Comparison of ENCODE assay signal across 9 cellular contexts in the genomic region with DNA sequence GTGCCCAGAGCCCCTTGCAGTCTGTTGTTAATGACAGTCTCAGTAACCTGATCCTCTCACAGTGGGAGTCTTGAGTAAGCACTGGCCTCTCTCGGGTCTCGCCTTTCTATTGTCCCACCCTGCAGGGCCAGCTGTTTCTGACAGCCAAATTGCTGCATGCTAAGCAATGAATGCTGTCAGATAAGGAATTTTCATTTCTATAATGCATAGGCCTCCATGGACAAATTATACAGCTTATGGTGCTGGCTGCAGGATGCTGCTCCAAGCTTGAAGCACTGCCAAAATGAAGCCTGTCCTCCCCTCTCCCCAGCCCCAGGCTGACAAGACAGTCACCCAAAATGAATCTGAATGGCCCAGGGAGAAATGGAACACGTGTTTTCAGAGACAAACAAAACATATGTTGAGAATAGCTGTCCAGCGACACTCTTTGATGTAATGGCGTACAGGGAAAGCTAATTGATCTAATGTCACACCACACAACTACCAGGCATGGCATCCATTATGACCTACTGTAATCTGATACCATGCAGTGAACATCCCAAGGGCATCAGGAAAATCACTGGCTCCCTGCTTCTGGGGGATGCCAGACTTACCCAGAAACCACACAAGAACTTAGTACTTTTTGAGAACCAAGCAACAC. TPM values are rescaled to one million over a fixed set of nuclear protein-coding genes. Genes with fewer than 3 reads are reported as not detected.
DNase-seq lines count a peak whose midpoint lies in the region; ATAC-seq and TF ChIP-seq lines count a peak whose summit lies in the region.
"Had no signal": no experiment of that assay in that cellular context is flagged by ENCODE, and none has a peak within 500 bp of the region (broad histone marks: within the 10 kb centered on the region; RNA-seq: fewer than 3 reads in every experiment).

No MANE protein-coding gene starts in this region.

- intact Hi-C loops in gastrocnemius medialis (cut with DNase I; ENCODE audit: low total_unique reads), result loop anchor here (2.0 kb wide), 2 partner anchors 38 to 48 kb away; partner anchors contain the start of gene ACVR1

- no peak for TF ChIP-seq CTCF in fibroblast of lung (conservative IDR thresholded peaks at IDR 0.05 in 1 of 2, IDR thresholded peaks at IDR 0.05 in 1 of 2; ENCODE audit: low read depth in 1 of 2, low read length in 2 of 2)
- TF ChIP-seq CTCF in gastrocnemius medialis (IDR thresholded peaks at IDR 0.05 in 4 of 5, conservative IDR thresholded peaks at IDR 0.05 in 1 of 5), result no peak

- peak overlapping the region; percentile 30 for H3K4me2 ChIP-seq in fibroblast of lung (ENCODE audit: extremely low read depth, insufficient read depth, low read length)

- in situ Hi-C loops in gastrocnemius medialis (cut with MboI; ENCODE audit: low sequenced_read_pairs in 4 of 4), result no loop called here

- H3K27me3 ChIP-seq in fibroblast of lung (ENCODE audit: control insufficient read depth, insufficient read depth, low read length), result no peaks in the 10 kb centered on the region
- H3K27me3 ChIP-seq in gastrocnemius medialis, result no peaks in the 10 kb centered on the region
- H3K27me3 ChIP-seq: dorsolateral prefrontal cortex had no signal

- H3K9me3 ChIP-seq in fibroblast of lung (ENCODE audit: control insufficient read depth, insufficient read depth, low read depth, low read length), result no peaks in the 10 kb centered on the region
- no peaks in the 10 kb centered on the region for H3K9me3 ChIP-seq in gastrocnemius medialis

- H4K20me1 ChIP-seq in fibroblast of lung (ENCODE audit: control insufficient read depth, extremely low read depth, insufficient read depth, low read length), result no peaks in the 10 kb centered on the region

- H3K27ac ChIP-seq in fibroblast of lung (ENCODE audit: insufficient read depth, low read length) (peak overlapping the region; percentile 0), gastrocnemius medialis (peak overlapping the region; percentile 83 to 91 (median 90))

- CTCF ChIA-PET in HEK293T (lab: Yijun Ruan, JAX), result no interaction called here

- H3K36me3 ChIP-seq in fibroblast of lung (ENCODE audit: control insufficient read depth, insufficient read depth, low read length), result no peaks in the 10 kb centered on the region
- H3K36me3 ChIP-seq in gastrocnemius medialis, result no peaks in the 10 kb centered on the region

- H2AFZ ChIP-seq in fibroblast of lung (ENCODE audit: low read length), result no peak overlapping the region

- H3K4me1 ChIP-seq in fibroblast of lung (ENCODE audit: control insufficient read depth, extremely low read depth, insufficient read depth, low read length), result peaks cover 26% of the 10 kb centered on the region
- H3K4me1 ChIP-seq in gastrocnemius medialis, result peaks cover 79 to 85% of the 10 kb centered on the region in 2 donors

- DNase-seq in HEK293T (ENCODE audit: extremely low spot score) (peak; percentile 82), NCI-H82 treated with DMSO at 0.1 percent for 48 hours (lab: John Stamatoyannopoulos, UW; ENCODE audit: unreplicated experiment) (peak; percentile 48), fibroblast of lung (ENCODE audit: low read depth in 2 of 2) (peak; percentile 79 to 81), gastrocnemius medialis (peak; percentile 52 to 71), SKM-1 treated with dmso at 0.1 percent for 144 hours (lab: John Stamatoyannopoulos, UW; ENCODE audit: unreplicated experiment) (no peak)

- peaks cover 39% of the 10 kb centered on the region for H3K79me2 ChIP-seq in fibroblast of lung (ENCODE audit: control insufficient read depth, insufficient read depth, low read length)

- peak; percentile 48 to 63 for ATAC-seq in gastrocnemius medialis
- ATAC-seq in HG03378 (IDR thresholded peaks at IDR 0.05; ENCODE audit: unreplicated experiment), result no peak
- no peak for ATAC-seq in HG03520 (IDR thresholded peaks at IDR 0.05; ENCODE audit: unreplicated experiment)
- ATAC-seq in HG03521 (IDR thresholded peaks at IDR 0.05; ENCODE audit: unreplicated experiment), result no peak

- H3K4me3 ChIP-seq in fibroblast of lung (replicated peaks in 1 of 4; ENCODE audit: control extremely low read depth in 1 of 4, insufficient read depth in 1 of 4, low read depth in 3 of 4, low read length in 4 of 4) (no peak overlapping the region), gastrocnemius medialis (peak overlapping the region in 1 of 4 donors; percentile 62)

- POLR2A ChIA-PET in HEK293T (lab: Yijun Ruan, JAX), result interaction anchor here (1.0 kb wide), 1 partner anchor 37 kb away, joined by 3 read pairs; the partner anchor contains the start of gene ACVR1

- TF ChIP-seq POLR2A in gastrocnemius medialis (IDR thresholded peaks at IDR 0.05), result no peak

- no peak overlapping the region for H3K9ac ChIP-seq in fibroblast of lung (ENCODE audit: insufficient read depth, low read length)

TF ChIP-seq in HEK293T, 16 proteins besides CTCF, POLR2A, EP300 and RAD21:
- TF ChIP-seq ELF4 (IDR thresholded peaks at IDR 0.05) (no peak), BHLHE40 (IDR thresholded peaks at IDR 0.05; ENCODE audit: borderline replicate concordance) (no peak), LEF1 (IDR thresholded peaks at IDR 0.05; ENCODE audit: borderline replicate concordance) (no peak), HDGF (IDR thresholded peaks at IDR 0.05; ENCODE audit: borderline replicate concordance) (no peak), SP1 (IDR thresholded peaks at IDR 0.05) (no peak), TARDBP (IDR thresholded peaks at IDR 0.05) (no peak), FOXM1 (IDR thresholded peaks at IDR 0.05; ENCODE audit: borderline replicate concordance) (no peak), FOXA1 (IDR thresholded peaks at IDR 0.05) (no peak), L3MBTL2 (conservative IDR thresholded peaks at IDR 0.05) (0 out of 2 replicates have a peak, but pooled peaks have one; percentile 18), CTBP1 (IDR thresholded peaks at IDR 0.05; ENCODE audit: borderline replicate concordance) (peak; percentile 25; the same call in 1 of the 2 replicates), ARNT (IDR thresholded peaks at IDR 0.05) (no peak), NFRKB (IDR thresholded peaks at IDR 0.05) (no peak), SUZ12 (IDR thresholded peaks at IDR 0.05) (no peak)
- TF ChIP-seq, protein P1, sequence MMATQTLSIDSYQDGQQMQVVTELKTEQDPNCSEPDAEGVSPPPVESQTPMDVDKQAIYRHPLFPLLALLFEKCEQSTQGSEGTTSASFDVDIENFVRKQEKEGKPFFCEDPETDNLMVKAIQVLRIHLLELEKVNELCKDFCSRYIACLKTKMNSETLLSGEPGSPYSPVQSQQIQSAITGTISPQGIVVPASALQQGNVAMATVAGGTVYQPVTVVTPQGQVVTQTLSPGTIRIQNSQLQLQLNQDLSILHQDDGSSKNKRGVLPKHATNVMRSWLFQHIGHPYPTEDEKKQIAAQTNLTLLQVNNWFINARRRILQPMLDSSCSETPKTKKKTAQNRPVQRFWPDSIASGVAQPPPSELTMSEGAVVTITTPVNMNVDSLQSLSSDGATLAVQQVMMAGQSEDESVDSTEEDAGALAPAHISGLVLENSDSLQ (IDR thresholded peaks at IDR 0.05), result peak; percentile 83

RNA-seq across cellular contexts. Expression of gene ACVR1, which starts 36.8 kb away (rescaled TPM):
- 30.8 and 42.9 TPM in 2 replicates for total RNA-seq in fibroblast of lung
- 57.1 and 72.1 TPM in 2 replicates for polyA plus RNA-seq in fibroblast of lung
- 40.3 and 51.3 TPM in 2 replicates for polyA plus RNA-seq in fibroblast of lung (2012)
- polyA minus RNA-seq in fibroblast of lung (ENCODE audit: low replicate concordance), result 151 and 156 TPM in 2 replicates
- total RNA-seq in gastrocnemius medialis, result 10 to 100 TPM; 10.8 to 18.4 (median 12.2) TPM

Comparison
In these comparisons a context has a peak if more than half of its experiments do, and no peak if none do; other contexts are left out.
1. ATAC-seq: peak in gastrocnemius medialis (2 of 2); none in HG03378 (single experiment), HG03520 (single experiment) and HG03521 (single experiment).